ENCODE assay signal across 12 cellular contexts in genomic region chr17:75846701-75847594, GRCh38. TPM values are rescaled to one million over a fixed set of nuclear protein-coding genes. Genes with fewer than 3 reads are reported as not detected.
A peak's percentile ranks its signal among the peaks of the same experiment; 100 is the strongest.
DNase-seq lines count a peak whose midpoint lies in the region; ATAC-seq, FAIRE-seq and TF ChIP-seq lines count a peak whose summit lies in the region.
"Had no signal": no experiment of that assay in that cellular context is flagged by ENCODE, and none has a peak within 500 bp of the region (broad histone marks: within the 10 kb centered on the region; RNA-seq: fewer than 3 reads in every experiment).

No MANE protein-coding gene starts in this region.

- TF ChIP-seq POLR2A in HepG2 (IDR thresholded peaks at IDR 0.05; ENCODE audit: insufficient read depth in 1 of 2, low read depth in 2 of 2, low read length in 2 of 2): no peak
- TF ChIP-seq POLR2A in vagina (IDR thresholded peaks at IDR 0.05): no peak

- WGBS in HepG2 (ENCODE audit: low lambda C conversion rate): 51% methylated on average over 18 of the region's 34 CpGs

- H3K9ac ChIP-seq in HepG2 (ENCODE audit: insufficient read depth, low read depth, low read length): peak overlapping the region; percentile 3; the same call in 1 of the 2 replicates

- TF ChIP-seq EP300 in HepG2 (IDR thresholded peaks at IDR 0.05; ENCODE audit: low read depth in 2 of 2, low read length in 2 of 2) (peak; percentile 63 to 86; a peak in 3 of 4 replicates), HepG2 (CRISPR knock-in tag; IDR thresholded peaks at IDR 0.05; ENCODE audit: borderline replicate concordance) (peak; percentile 88)

- peak overlapping the region; percentile 26 for H3K4me2 ChIP-seq in HepG2 (ENCODE audit: low read depth, low read length)
- H3K4me2 ChIP-seq: GM23338 had no signal

- H3K9me3 ChIP-seq in cardiac muscle cell (ENCODE audit: low read depth) (no peaks in the 10 kb centered on the region), HepG2 (ENCODE audit: low read length) (no peaks in the 10 kb centered on the region), vagina (no peaks in the 10 kb centered on the region)
- H3K9me3 ChIP-seq: mucosa of descending colon had no signal

- ATAC-seq in left cardiac atrium: no peak
- peak; percentile 68 for ATAC-seq in HepG2
- ATAC-seq in HG03025 (IDR thresholded peaks at IDR 0.05; ENCODE audit: low FRiP score, unreplicated experiment): no peak
- ATAC-seq: activated CD4-positive, CD25-positive, alpha-beta regulatory T cell treated with anti-CD3 and anti-CD28 coated beads, Interleukin-2, amount 50 U/mL, for 24 hours; GM23338 had no signal

- H4K20me1 ChIP-seq in HepG2 (ENCODE audit: insufficient read depth, low read length): 0 out of 2 replicates have a peak, but pooled peaks cover 2% of the 10 kb centered on the region

- H2AFZ ChIP-seq in HepG2 (ENCODE audit: low read length): no peak overlapping the region
- H2AFZ ChIP-seq: GM23338 had no signal

- DNase-seq in cardiac muscle cell (ENCODE audit: low read depth in 1 of 2, low spot score in 1 of 2): peak in 1 of 2 donors; percentile 44
- no peak for DNase-seq in left cardiac atrium
- peak; percentile 95 for DNase-seq in HepG2 (ENCODE audit: low spot score)
- no peak for DNase-seq in vagina (ENCODE audit: extremely low spot score in 2 of 2)
- DNase-seq in NCI-H526 treated with DMSO at 0.1 percent for 48 hours (lab: John Stamatoyannopoulos, UW): no peak
- DNase-seq: activated naive CD4-positive, alpha-beta T cell treated with Interleukin-2 at 50 U/mL for 16 hours; NCI-H345 had no signal

- H3K4me3 ChIP-seq in cardiac muscle cell: no peak overlapping the region
- peak overlapping the region in 1 of 3 experiments; percentile 19; a peak in 2 of 6 replicates for H3K4me3 ChIP-seq in HepG2 (replicated peaks in 1 of 3; ENCODE audit: insufficient read depth in 1 of 3, low read depth in 2 of 3, low read length in 3 of 3)
- no peak overlapping the region for H3K4me3 ChIP-seq in vagina
- H3K4me3 ChIP-seq: GM23338, mucosa of descending colon had no signal

- in situ Hi-C loops in HepG2 (cut with HindIII; ENCODE audit: extremely low pct_ligation_motif_present, low pct_unique_long_range_greater_than_20kb): no loop called here

- TF ChIP-seq RAD21 in HepG2 (CRISPR knock-in tag; IDR thresholded peaks at IDR 0.05): peak; percentile 47; the same call in 1 of the 2 replicates

- intact Hi-C loops in left cardiac atrium (cut with DNase I) (loop anchor here in 1 of 2 donors (10.0 kb wide), 1 partner anchor 72 kb away; a partner anchor contains a TSS), HepG2 (cut with micrococcal nuclease; ENCODE audit: unreplicated experiment) (no loop called here), vagina (cut with DNase I) (loop anchor here (5.0 kb wide), 2 partner anchors 45 to 70 kb away; a partner anchor contains a TSS)

- peak; percentile 94 for FAIRE-seq in HepG2 (lab: Jason Lieb, UNC)
- FAIRE-seq: G401.6 had no signal

- POLR2A ChIA-PET in HepG2 (lab: Yijun Ruan, JAX): interaction anchor here (0.7 to 7.7 kb wide), 22 partner anchors 8 to 157 kb away, joined by 3 to 229 read pairs (median 14); partner anchors contain the start of genes GALK1, MRPL38, TRIM47 and TRIM65

- H3K79me2 ChIP-seq in HepG2 (ENCODE audit: insufficient read depth, low read length): no peaks in the 10 kb centered on the region

- TF ChIP-seq CTCF in cardiac muscle cell (IDR thresholded peaks at IDR 0.05; ENCODE audit: low read depth, low read length) (no peak), HepG2 (CRISPR knock-in tag; IDR thresholded peaks at IDR 0.05) (peak; percentile 27; the same call in 1 of the 2 replicates), vagina (IDR thresholded peaks at IDR 0.05) (no peak)

- peaks cover 22% of the 10 kb centered on the region for H3K36me3 ChIP-seq in cardiac muscle cell
- peaks cover 9 to 34% of the 10 kb centered on the region in 2 experiments for H3K36me3 ChIP-seq in HepG2 (replicated peaks in 1 of 2; ENCODE audit: control insufficient read depth in 1 of 2, insufficient read depth in 2 of 2, low read length in 2 of 2)
- H3K36me3 ChIP-seq in vagina: peaks cover 8 to 54% of the 10 kb centered on the region in 2 donors

- H3K4me1 ChIP-seq in cardiac muscle cell (ENCODE audit: low read depth) (peaks cover 23% of the 10 kb centered on the region), HepG2 (ENCODE audit: insufficient read depth, low read length) (peaks cover 70% of the 10 kb centered on the region), vagina (peaks cover 60% of the 10 kb centered on the region)

- no peaks in the 10 kb centered on the region for H3K27me3 ChIP-seq in cardiac muscle cell
- no peaks in the 10 kb centered on the region for H3K27me3 ChIP-seq in HepG2 (ENCODE audit: control insufficient read depth in 1 of 2, insufficient read depth in 2 of 2, low read length in 2 of 2)
- H3K27me3 ChIP-seq in vagina: no peaks in the 10 kb centered on the region

- CTCF ChIA-PET in HepG2 (lab: Yijun Ruan, JAX; ENCODE audit: low intra/inter-chr PET ratio, low total read pairs): interaction anchor here (1.9 to 3.0 kb wide), 2 partner anchors 14 to 19 kb away, joined by 6 to 7 read pairs; no protein-coding TSS in a partner anchor

- H3K27ac ChIP-seq in cardiac muscle cell (peak overlapping the region; percentile 59), HepG2 (ENCODE audit: extremely low read length, insufficient read depth, low read length) (peak overlapping the region; percentile 69), vagina (peak overlapping the region; percentile 93)

- no TSS peak for BruUV-seq in HepG2 (replicated peaks; lab: Mats Ljungman, UMichigan)

RNA-seq across cellular contexts. Expression of gene UNC13D, which starts 2.7 kb away (rescaled TPM):
- 4.6 and 14.8 TPM in 2 replicates for total RNA-seq in cardiac muscle cell
- polyA plus RNA-seq in cardiac muscle cell: 10.8 and 24.6 TPM in 2 replicates
- 10 to 100 TPM; 22.1 to 34.0 TPM for total RNA-seq in left cardiac atrium
- total RNA-seq in HepG2 (2016; rRNA removed; fragmentation: Illumina TruSeq; extraction: Trizol): 27.2 and 42.7 TPM in 2 replicates
- total RNA-seq in HepG2 (2016; cell fraction: cytosol; rRNA removed; fragmentation: Illumina TruSeq; extraction: Trizol; ENCODE audit: low read depth): 14.5 and 15.7 TPM in 2 replicates
- 22.9 and 43.4 TPM in 2 replicates for total RNA-seq in HepG2 (2016; cell fraction: insoluble cytoplasmic fraction; rRNA removed; fragmentation: Illumina TruSeq; extraction: Trizol)
- 23.8 and 27.2 TPM in 2 replicates for total RNA-seq in HepG2 (2016; cell fraction: membrane; rRNA removed; fragmentation: Illumina TruSeq; extraction: Trizol)
- total RNA-seq in HepG2 (2016; cell fraction: nucleus; rRNA removed; fragmentation: Illumina TruSeq; extraction: Trizol): 38.7 and 48.5 TPM in 2 replicates
- polyA plus RNA-seq in HepG2 (2011; rRNA removed): 29.7 and 40.0 TPM in 2 replicates
- 7.5 and 12.9 TPM in 2 replicates for polyA plus RNA-seq in HepG2 (2011; cell fraction: cytosol; rRNA removed)
- polyA plus RNA-seq in HepG2 (2011; cell fraction: nucleus; rRNA removed): 244 and 327 TPM in 2 replicates
- 21.7 and 27.3 TPM in 2 replicates for polyA plus RNA-seq in HepG2 (2012)
- 6.0 and 6.9 TPM in 2 replicates for polyA plus RNA-seq in HepG2 (2016; cell fraction: cytosol; fragmentation: Illumina TruSeq; extraction: Trizol; ENCODE audit: low read depth)
- polyA plus RNA-seq in HepG2 (2016; cell fraction: insoluble cytoplasmic fraction; fragmentation: Illumina TruSeq; extraction: Trizol; ENCODE audit: low read depth): 21.6 and 29.9 TPM in 2 replicates
- 17.3 and 18.9 TPM in 2 replicates for polyA plus RNA-seq in HepG2 (2016; cell fraction: membrane; fragmentation: Illumina TruSeq; extraction: Trizol; ENCODE audit: low read depth)
- 126 and 127 TPM in 2 replicates for polyA plus RNA-seq in HepG2 (2016; cell fraction: nucleus; fragmentation: Illumina TruSeq; extraction: Trizol; ENCODE audit: insufficient read depth, low read depth)
- polyA minus RNA-seq in HepG2 (2011; rRNA and poly(A)+ RNA removed; ENCODE audit: low replicate concordance): 76.6 and 82.7 TPM in 2 replicates
- 20.3 and 24.5 TPM in 2 replicates for polyA minus RNA-seq in HepG2 (2011; cell fraction: cytosol; rRNA and poly(A)+ RNA removed)
- polyA minus RNA-seq in HepG2 (2011; cell fraction: nucleus; rRNA and poly(A)+ RNA removed): 59.1 and 68.5 TPM in 2 replicates
- total RNA-seq in vagina: 32.7 TPM

RNA-seq across cellular contexts. Expression of gene WBP2, which starts 8.2 kb away (rescaled TPM):
- total RNA-seq in cardiac muscle cell (61.3 and 75.6 TPM in 2 replicates), left cardiac atrium (100 to 1,000 TPM; 106 to 122 TPM), HepG2 (2016; rRNA removed; fragmentation: Illumina TruSeq; extraction: Trizol) (28.2 and 29.2 TPM in 2 replicates), vagina (54.3 TPM)
- polyA plus RNA-seq in cardiac muscle cell (160 and 161 TPM in 2 replicates), HepG2 (2011; rRNA removed) (29.5 and 34.6 TPM in 2 replicates)
- total RNA-seq in HepG2 (2016; cell fraction: cytosol; rRNA removed; fragmentation: Illumina TruSeq; extraction: Trizol; ENCODE audit: low read depth): 15.4 and 19.3 TPM in 2 replicates
- total RNA-seq in HepG2 (2016; cell fraction: insoluble cytoplasmic fraction; rRNA removed; fragmentation: Illumina TruSeq; extraction: Trizol): 23.5 and 33.2 TPM in 2 replicates
- 22.1 and 25.3 TPM in 2 replicates for total RNA-seq in HepG2 (2016; cell fraction: membrane; rRNA removed; fragmentation: Illumina TruSeq; extraction: Trizol)
- total RNA-seq in HepG2 (2016; cell fraction: nucleus; rRNA removed; fragmentation: Illumina TruSeq; extraction: Trizol): 17.9 and 23.5 TPM in 2 replicates
- polyA plus RNA-seq in HepG2 (2011; cell fraction: cytosol; rRNA removed): 24.9 and 26.1 TPM in 2 replicates
- 77.1 and 77.4 TPM in 2 replicates for polyA plus RNA-seq in HepG2 (2011; cell fraction: nucleus; rRNA removed)
- polyA plus RNA-seq in HepG2 (2012): 95.2 and 97.1 TPM in 2 replicates
- 14.4 and 17.2 TPM in 2 replicates for polyA plus RNA-seq in HepG2 (2016; cell fraction: cytosol; fragmentation: Illumina TruSeq; extraction: Trizol; ENCODE audit: low read depth)
- polyA plus RNA-seq in HepG2 (2016; cell fraction: insoluble cytoplasmic fraction; fragmentation: Illumina TruSeq; extraction: Trizol; ENCODE audit: low read depth): 51.6 and 76.7 TPM in 2 replicates
- polyA plus RNA-seq in HepG2 (2016; cell fraction: membrane; fragmentation: Illumina TruSeq; extraction: Trizol; ENCODE audit: low read depth): 27.3 and 29.7 TPM in 2 replicates
- polyA plus RNA-seq in HepG2 (2016; cell fraction: nucleus; fragmentation: Illumina TruSeq; extraction: Trizol; ENCODE audit: insufficient read depth, low read depth): 87.1 and 89.4 TPM in 2 replicates
- 39.8 and 42.3 TPM in 2 replicates for polyA minus RNA-seq in HepG2 (2011; rRNA and poly(A)+ RNA removed; ENCODE audit: low replicate concordance)
- 35.5 and 39.9 TPM in 2 replicates for polyA minus RNA-seq in HepG2 (2011; cell fraction: cytosol; rRNA and poly(A)+ RNA removed)
- polyA minus RNA-seq in HepG2 (2011; cell fraction: nucleus; rRNA and poly(A)+ RNA removed): 30.1 and 38.2 TPM in 2 replicates

RNA-seq across cellular contexts. Expression of gene TRIM47, which starts 31.4 kb away (rescaled TPM):
- total RNA-seq in cardiac muscle cell (1.3 and 4.6 TPM in 2 replicates), left cardiac atrium (10 to 100 TPM; 22.9 to 25.3 TPM), HepG2 (2016; rRNA removed; fragmentation: Illumina TruSeq; extraction: Trizol) (59.7 and 82.0 TPM in 2 replicates), vagina (63.3 TPM)
- polyA plus RNA-seq in cardiac muscle cell (2.2 and 2.9 TPM in 2 replicates), HepG2 (2011; rRNA removed) (33.5 and 45.8 TPM in 2 replicates)
- 24.8 and 27.6 TPM in 2 replicates for total RNA-seq in HepG2 (2016; cell fraction: cytosol; rRNA removed; fragmentation: Illumina TruSeq; extraction: Trizol; ENCODE audit: low read depth)
- 52.0 and 87.1 TPM in 2 replicates for total RNA-seq in HepG2 (2016; cell fraction: insoluble cytoplasmic fraction; rRNA removed; fragmentation: Illumina TruSeq; extraction: Trizol)
- 34.8 and 37.7 TPM in 2 replicates for total RNA-seq in HepG2 (2016; cell fraction: membrane; rRNA removed; fragmentation: Illumina TruSeq; extraction: Trizol)
- 65.7 and 73.6 TPM in 2 replicates for total RNA-seq in HepG2 (2016; cell fraction: nucleus; rRNA removed; fragmentation: Illumina TruSeq; extraction: Trizol)
- 29.2 and 33.8 TPM in 2 replicates for polyA plus RNA-seq in HepG2 (2011; cell fraction: cytosol; rRNA removed)
- polyA plus RNA-seq in HepG2 (2011; cell fraction: nucleus; rRNA removed): 126 and 158 TPM in 2 replicates
- polyA plus RNA-seq in HepG2 (2012): 46.3 and 58.3 TPM in 2 replicates
- polyA plus RNA-seq in HepG2 (2016; cell fraction: cytosol; fragmentation: Illumina TruSeq; extraction: Trizol; ENCODE audit: low read depth): 11.8 and 13.6 TPM in 2 replicates
- 67.4 and 93.5 TPM in 2 replicates for polyA plus RNA-seq in HepG2 (2016; cell fraction: insoluble cytoplasmic fraction; fragmentation: Illumina TruSeq; extraction: Trizol; ENCODE audit: low read depth)
- 24.7 and 30.6 TPM in 2 replicates for polyA plus RNA-seq in HepG2 (2016; cell fraction: membrane; fragmentation: Illumina TruSeq; extraction: Trizol; ENCODE audit: low read depth)
- polyA plus RNA-seq in HepG2 (2016; cell fraction: nucleus; fragmentation: Illumina TruSeq; extraction: Trizol; ENCODE audit: insufficient read depth, low read depth): 129 and 138 TPM in 2 replicates
- polyA minus RNA-seq in HepG2 (2011; rRNA and poly(A)+ RNA removed; ENCODE audit: low replicate concordance): 24.4 and 64.0 TPM in 2 replicates
- polyA minus RNA-seq in HepG2 (2011; cell fraction: cytosol; rRNA and poly(A)+ RNA removed): 30.4 and 41.4 TPM in 2 replicates
- polyA minus RNA-seq in HepG2 (2011; cell fraction: nucleus; rRNA and poly(A)+ RNA removed): 31.9 and 40.8 TPM in 2 replicates

RNA-seq across cellular contexts. Expression of gene TRIM65, which starts 49.8 kb away (rescaled TPM):
- 20.2 and 31.5 TPM in 2 replicates for total RNA-seq in cardiac muscle cell
- polyA plus RNA-seq in cardiac muscle cell: 14.6 and 16.8 TPM in 2 replicates
- total RNA-seq in left cardiac atrium: 1 to 10 TPM; 8.4 to 9.9 TPM
- 22.4 and 24.6 TPM in 2 replicates for total RNA-seq in HepG2 (2016; rRNA removed; fragmentation: Illumina TruSeq; extraction: Trizol)
- 3.6 and 3.8 TPM in 2 replicates for total RNA-seq in HepG2 (2016; cell fraction: cytosol; rRNA removed; fragmentation: Illumina TruSeq; extraction: Trizol; ENCODE audit: low read depth)
- total RNA-seq in HepG2 (2016; cell fraction: insoluble cytoplasmic fraction; rRNA removed; fragmentation: Illumina TruSeq; extraction: Trizol): 23.0 and 23.6 TPM in 2 replicates
- total RNA-seq in HepG2 (2016; cell fraction: membrane; rRNA removed; fragmentation: Illumina TruSeq; extraction: Trizol): 8.9 and 9.0 TPM in 2 replicates
- 11.5 and 14.9 TPM in 2 replicates for total RNA-seq in HepG2 (2016; cell fraction: nucleus; rRNA removed; fragmentation: Illumina TruSeq; extraction: Trizol)
- 10.3 and 15.2 TPM in 2 replicates for polyA plus RNA-seq in HepG2 (2011; rRNA removed)
- 10.5 and 11.9 TPM in 2 replicates for polyA plus RNA-seq in HepG2 (2011; cell fraction: cytosol; rRNA removed)
- polyA plus RNA-seq in HepG2 (2011; cell fraction: nucleus; rRNA removed): 14.3 and 15.6 TPM in 2 replicates
- 9.0 and 10.3 TPM in 2 replicates for polyA plus RNA-seq in HepG2 (2012)
- polyA plus RNA-seq in HepG2 (2016; cell fraction: cytosol; fragmentation: Illumina TruSeq; extraction: Trizol; ENCODE audit: low read depth): 2.4 and 2.5 TPM in 2 replicates
- 18.6 and 20.0 TPM in 2 replicates for polyA plus RNA-seq in HepG2 (2016; cell fraction: insoluble cytoplasmic fraction; fragmentation: Illumina TruSeq; extraction: Trizol; ENCODE audit: low read depth)
- polyA plus RNA-seq in HepG2 (2016; cell fraction: membrane; fragmentation: Illumina TruSeq; extraction: Trizol; ENCODE audit: low read depth): 5.1 and 5.7 TPM in 2 replicates
- polyA plus RNA-seq in HepG2 (2016; cell fraction: nucleus; fragmentation: Illumina TruSeq; extraction: Trizol; ENCODE audit: insufficient read depth, low read depth): 31.5 and 31.7 TPM in 2 replicates
- polyA minus RNA-seq in HepG2 (2011; rRNA and poly(A)+ RNA removed; ENCODE audit: low replicate concordance): 13.4 and 15.0 TPM in 2 replicates
- 8.8 and 8.9 TPM in 2 replicates for polyA minus RNA-seq in HepG2 (2011; cell fraction: cytosol; rRNA and poly(A)+ RNA removed)
- 4.0 and 5.3 TPM in 2 replicates for polyA minus RNA-seq in HepG2 (2011; cell fraction: nucleus; rRNA and poly(A)+ RNA removed)
- total RNA-seq in vagina: 59.9 TPM

RNA-seq across cellular contexts. Expression of gene MRPL38, which starts 57.7 kb away (rescaled TPM):
- 63.9 and 68.0 TPM in 2 replicates for total RNA-seq in cardiac muscle cell
- 222 and 227 TPM in 2 replicates for polyA plus RNA-seq in cardiac muscle cell
- total RNA-seq in left cardiac atrium: 10 to 100 TPM; 73.7 to 83.4 TPM
- 88.8 and 125 TPM in 2 replicates for total RNA-seq in HepG2 (2016; rRNA removed; fragmentation: Illumina TruSeq; extraction: Trizol)
- total RNA-seq in HepG2 (2016; cell fraction: cytosol; rRNA removed; fragmentation: Illumina TruSeq; extraction: Trizol; ENCODE audit: low read depth): 53.2 and 53.6 TPM in 2 replicates
- total RNA-seq in HepG2 (2016; cell fraction: insoluble cytoplasmic fraction; rRNA removed; fragmentation: Illumina TruSeq; extraction: Trizol): 73.5 and 128 TPM in 2 replicates
- total RNA-seq in HepG2 (2016; cell fraction: membrane; rRNA removed; fragmentation: Illumina TruSeq; extraction: Trizol): 62.4 and 67.5 TPM in 2 replicates
- 71.0 and 89.4 TPM in 2 replicates for total RNA-seq in HepG2 (2016; cell fraction: nucleus; rRNA removed; fragmentation: Illumina TruSeq; extraction: Trizol)
- polyA plus RNA-seq in HepG2 (2011; rRNA removed): 83.7 and 91.0 TPM in 2 replicates
- 36.5 and 58.7 TPM in 2 replicates for polyA plus RNA-seq in HepG2 (2011; cell fraction: cytosol; rRNA removed)
- 354 and 357 TPM in 2 replicates for polyA plus RNA-seq in HepG2 (2011; cell fraction: nucleus; rRNA removed)
- polyA plus RNA-seq in HepG2 (2012): 56.1 and 67.2 TPM in 2 replicates
- polyA plus RNA-seq in HepG2 (2016; cell fraction: cytosol; fragmentation: Illumina TruSeq; extraction: Trizol; ENCODE audit: low read depth): 36.0 and 42.4 TPM in 2 replicates
- 69.7 and 88.6 TPM in 2 replicates for polyA plus RNA-seq in HepG2 (2016; cell fraction: insoluble cytoplasmic fraction; fragmentation: Illumina TruSeq; extraction: Trizol; ENCODE audit: low read depth)
- 48.5 and 49.3 TPM in 2 replicates for polyA plus RNA-seq in HepG2 (2016; cell fraction: membrane; fragmentation: Illumina TruSeq; extraction: Trizol; ENCODE audit: low read depth)
- 191 and 212 TPM in 2 replicates for polyA plus RNA-seq in HepG2 (2016; cell fraction: nucleus; fragmentation: Illumina TruSeq; extraction: Trizol; ENCODE audit: insufficient read depth, low read depth)
- 110 and 142 TPM in 2 replicates for polyA minus RNA-seq in HepG2 (2011; rRNA and poly(A)+ RNA removed; ENCODE audit: low replicate concordance)
- 44.8 and 58.7 TPM in 2 replicates for polyA minus RNA-seq in HepG2 (2011; cell fraction: cytosol; rRNA and poly(A)+ RNA removed)
- polyA minus RNA-seq in HepG2 (2011; cell fraction: nucleus; rRNA and poly(A)+ RNA removed): 57.4 and 57.8 TPM in 2 replicates
- 67.8 TPM for total RNA-seq in vagina
